In genomic region chr4:123930971-123931370, GRCh38 we compare ENCODE assay signal across 14 cellular contexts.
"Had no signal": no experiment of that assay in that cellular context is flagged by ENCODE, and none has a peak within 500 bp of the region (broad histone marks: within the 10 kb centered on the region; RNA-seq: fewer than 3 reads in every experiment).

No MANE protein-coding gene starts in this region.

- DNase-seq: activated CD4-positive, alpha-beta T cell treated with anti-CD3 and anti-CD28 coated beads for 36 hours; activated CD4-positive, alpha-beta T cell treated with anti-CD3 and anti-CD28 coated beads, Interleukin-2, amount 50 U/mL, for 48 hours; activated T-cell treated with anti-CD3 and anti-CD28 coated beads for 4 hours; amniotic stem cell; foreskin melanocyte; hypothalamus; occipital lobe; posterior cingulate gyrus; stimulated activated CD4-positive, alpha-beta T cell treated with anti-CD3 and anti-CD28 coated beads, Interleukin-2, amount 100 ng/mL, for 24 hours; stimulated activated naive CD4-positive, alpha-beta T cell treated with Interleukin-2 at 50 U/mL for 16 hours; thyroid gland had no signal

- H3K4me3 ChIP-seq: coronary artery, thyroid gland had no signal

- FAIRE-seq: endometrium, keratinocyte had no signal
